Comparison of ENCODE assay signal across 1 cellular context in the genomic region with DNA sequence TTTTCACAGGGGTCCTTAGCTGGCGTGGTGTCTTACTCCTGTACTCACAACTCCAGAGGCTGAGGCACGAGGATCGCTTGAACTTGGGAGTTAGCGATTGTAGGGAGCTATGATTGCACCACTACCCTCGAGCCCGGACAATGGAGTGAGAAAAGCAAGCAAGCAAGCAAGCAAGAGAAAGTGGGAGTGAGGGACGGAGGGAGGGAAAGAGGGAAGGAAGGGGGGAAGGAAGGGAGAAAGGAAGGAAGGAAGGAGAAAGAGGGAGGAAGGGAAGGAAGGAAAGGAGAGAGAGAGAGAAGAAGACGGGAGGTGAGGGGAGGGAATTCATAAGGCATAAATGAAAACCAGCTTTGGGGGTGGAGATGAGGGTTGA.
TF ChIP-seq lines count a peak whose summit lies in the region.

No MANE protein-coding gene starts in this region.

TF ChIP-seq in K562, 482 proteins besides CTCF, POLR2A, EP300 and RAD21 (continued from another document and continues in another):
- TF ChIP-seq, protein P1, sequence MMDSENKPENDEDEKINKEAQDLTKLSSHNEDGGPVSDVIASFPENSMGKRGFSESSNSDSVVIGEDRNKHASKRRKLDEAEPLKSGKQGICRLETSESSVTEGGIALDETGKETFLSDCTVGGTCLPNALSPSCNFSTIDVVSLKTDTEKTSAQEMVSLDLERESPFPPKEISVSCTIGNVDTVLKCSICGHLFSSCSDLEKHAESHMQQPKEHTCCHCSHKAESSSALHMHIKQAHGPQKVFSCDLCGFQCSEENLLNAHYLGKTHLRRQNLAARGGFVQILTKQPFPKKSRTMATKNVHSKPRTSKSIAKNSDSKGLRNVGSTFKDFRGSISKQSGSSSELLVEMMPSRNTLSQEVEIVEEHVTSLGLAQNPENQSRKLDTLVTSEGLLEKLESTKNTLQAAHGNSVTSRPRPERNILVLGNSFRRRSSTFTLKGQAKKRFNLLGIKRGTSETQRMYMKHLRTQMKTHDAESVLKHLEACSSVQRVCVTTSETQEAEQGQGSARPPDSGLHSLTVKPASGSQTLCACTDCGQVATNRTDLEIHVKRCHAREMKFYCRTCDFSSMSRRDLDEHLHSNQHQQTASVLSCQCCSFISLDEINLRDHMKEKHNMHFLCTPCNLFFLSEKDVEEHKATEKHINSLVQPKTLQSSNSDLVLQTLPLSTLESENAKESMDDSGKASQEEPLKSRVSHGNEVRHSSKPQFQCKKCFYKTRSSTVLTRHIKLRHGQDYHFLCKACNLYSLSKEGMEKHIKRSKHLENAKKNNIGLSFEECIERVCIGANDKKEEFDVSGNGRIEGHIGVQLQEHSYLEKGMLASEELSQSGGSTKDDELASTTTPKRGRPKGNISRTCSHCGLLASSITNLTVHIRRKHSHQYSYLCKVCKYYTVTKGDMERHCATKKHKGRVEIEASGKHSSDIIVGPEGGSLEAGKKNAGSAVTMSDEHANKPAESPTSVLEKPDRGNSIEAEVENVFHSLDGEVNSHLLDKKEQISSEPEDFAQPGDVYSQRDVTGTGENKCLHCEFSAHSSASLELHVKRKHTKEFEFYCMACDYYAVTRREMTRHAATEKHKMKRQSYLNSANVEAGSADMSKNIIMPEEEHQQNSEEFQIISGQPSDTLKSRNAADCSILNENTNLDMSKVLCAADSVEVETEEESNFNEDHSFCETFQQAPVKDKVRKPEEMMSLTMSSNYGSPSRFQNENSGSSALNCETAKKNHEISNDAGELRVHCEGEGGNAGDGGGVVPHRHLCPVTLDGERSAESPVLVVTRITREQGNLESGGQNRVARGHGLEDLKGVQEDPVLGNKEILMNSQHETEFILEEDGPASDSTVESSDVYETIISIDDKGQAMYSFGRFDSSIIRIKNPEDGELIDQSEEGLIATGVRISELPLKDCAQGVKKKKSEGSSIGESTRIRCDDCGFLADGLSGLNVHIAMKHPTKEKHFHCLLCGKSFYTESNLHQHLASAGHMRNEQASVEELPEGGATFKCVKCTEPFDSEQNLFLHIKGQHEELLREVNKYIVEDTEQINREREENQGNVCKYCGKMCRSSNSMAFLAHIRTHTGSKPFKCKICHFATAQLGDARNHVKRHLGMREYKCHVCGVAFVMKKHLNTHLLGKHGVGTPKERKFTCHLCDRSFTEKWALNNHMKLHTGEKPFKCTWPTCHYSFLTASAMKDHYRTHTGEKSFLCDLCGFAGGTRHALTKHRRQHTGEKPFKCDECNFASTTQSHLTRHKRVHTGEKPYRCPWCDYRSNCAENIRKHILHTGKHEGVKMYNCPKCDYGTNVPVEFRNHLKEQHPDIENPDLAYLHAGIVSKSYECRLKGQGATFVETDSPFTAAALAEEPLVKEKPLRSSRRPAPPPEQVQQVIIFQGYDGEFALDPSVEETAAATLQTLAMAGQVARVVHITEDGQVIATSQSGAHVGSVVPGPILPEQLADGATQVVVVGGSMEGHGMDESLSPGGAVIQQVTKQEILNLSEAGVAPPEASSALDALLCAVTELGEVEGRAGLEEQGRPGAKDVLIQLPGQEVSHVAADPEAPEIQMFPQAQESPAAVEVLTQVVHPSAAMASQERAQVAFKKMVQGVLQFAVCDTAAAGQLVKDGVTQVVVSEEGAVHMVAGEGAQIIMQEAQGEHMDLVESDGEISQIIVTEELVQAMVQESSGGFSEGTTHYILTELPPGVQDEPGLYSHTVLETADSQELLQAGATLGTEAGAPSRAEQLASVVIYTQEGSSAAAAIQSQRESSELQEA (IDR thresholded peaks at IDR 0.05; ENCODE audit: low read depth), result peak; percentile 46; the same call in 1 of the 2 replicates
- no peak for TF ChIP-seq MLX (CRISPR knock-in tag; conservative IDR thresholded peaks at IDR 0.05)
- peak; percentile 88 for TF ChIP-seq OTX1 (CRISPR knock-in tag; IDR thresholded peaks at IDR 0.05)
- TF ChIP-seq, protein P2, sequence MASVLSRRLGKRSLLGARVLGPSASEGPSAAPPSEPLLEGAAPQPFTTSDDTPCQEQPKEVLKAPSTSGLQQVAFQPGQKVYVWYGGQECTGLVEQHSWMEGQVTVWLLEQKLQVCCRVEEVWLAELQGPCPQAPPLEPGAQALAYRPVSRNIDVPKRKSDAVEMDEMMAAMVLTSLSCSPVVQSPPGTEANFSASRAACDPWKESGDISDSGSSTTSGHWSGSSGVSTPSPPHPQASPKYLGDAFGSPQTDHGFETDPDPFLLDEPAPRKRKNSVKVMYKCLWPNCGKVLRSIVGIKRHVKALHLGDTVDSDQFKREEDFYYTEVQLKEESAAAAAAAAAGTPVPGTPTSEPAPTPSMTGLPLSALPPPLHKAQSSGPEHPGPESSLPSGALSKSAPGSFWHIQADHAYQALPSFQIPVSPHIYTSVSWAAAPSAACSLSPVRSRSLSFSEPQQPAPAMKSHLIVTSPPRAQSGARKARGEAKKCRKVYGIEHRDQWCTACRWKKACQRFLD (CRISPR knock-in tag; IDR thresholded peaks at IDR 0.05), result no peak
- TF ChIP-seq FOSL1 (tag; conservative IDR thresholded peaks at IDR 0.05), result no peak
- TF ChIP-seq TRIM25 (IDR thresholded peaks at IDR 0.05; ENCODE audit: borderline replicate concordance), result peak; percentile 93
- TF ChIP-seq MTA3 (IDR thresholded peaks at IDR 0.05; ENCODE audit: borderline replicate concordance), result 0 out of 2 replicates have a peak, but pooled peaks have one; percentile 21
- peak; percentile 73; the same call in 1 of the 2 replicates for TF ChIP-seq HDAC2 (IDR thresholded peaks at IDR 0.05)
- TF ChIP-seq PHF20 (IDR thresholded peaks at IDR 0.05; ENCODE audit: partially characterized antibody), result peak; percentile 57
- TF ChIP-seq NFRKB (IDR thresholded peaks at IDR 0.05; ENCODE audit: low read depth), result peak; percentile 78
- no peak for TF ChIP-seq ZNF197 (CRISPR knock-in tag; IDR thresholded peaks at IDR 0.05; ENCODE audit: low read depth)
- no peak for TF ChIP-seq SRSF3 (IDR thresholded peaks at IDR 0.05; ENCODE audit: insufficient read depth, low read length)
- TF ChIP-seq BCLAF1 (IDR thresholded peaks at IDR 0.05; ENCODE audit: borderline replicate concordance in 1 of 2, control insufficient read depth in 1 of 2, low read depth in 2 of 2, low read length in 1 of 2), result peak in 1 of 2 experiments; percentile 79; a peak in 1 of 4 replicates
- 0 out of 4 replicates have a peak, but pooled peaks of 1 of the 2 experiments have one; percentile 37 for TF ChIP-seq ZNF318 (IDR thresholded peaks at IDR 0.05; ENCODE audit: borderline replicate concordance in 1 of 2, low read depth in 1 of 2)
- TF ChIP-seq SNIP1 (IDR thresholded peaks at IDR 0.05; ENCODE audit: low read depth), result peak; percentile 56; the same call in 1 of the 2 replicates
- TF ChIP-seq CTBP1 (IDR thresholded peaks at IDR 0.05; ENCODE audit: borderline replicate concordance), result peak; percentile 39; the same call in 1 of the 2 replicates
- TF ChIP-seq, protein P3, sequence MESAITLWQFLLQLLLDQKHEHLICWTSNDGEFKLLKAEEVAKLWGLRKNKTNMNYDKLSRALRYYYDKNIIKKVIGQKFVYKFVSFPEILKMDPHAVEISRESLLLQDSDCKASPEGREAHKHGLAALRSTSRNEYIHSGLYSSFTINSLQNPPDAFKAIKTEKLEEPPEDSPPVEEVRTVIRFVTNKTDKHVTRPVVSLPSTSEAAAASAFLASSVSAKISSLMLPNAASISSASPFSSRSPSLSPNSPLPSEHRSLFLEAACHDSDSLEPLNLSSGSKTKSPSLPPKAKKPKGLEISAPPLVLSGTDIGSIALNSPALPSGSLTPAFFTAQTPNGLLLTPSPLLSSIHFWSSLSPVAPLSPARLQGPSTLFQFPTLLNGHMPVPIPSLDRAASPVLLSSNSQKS (CRISPR knock-in tag; IDR thresholded peaks at IDR 0.05), result no peak
- TF ChIP-seq BRD9 (IDR thresholded peaks at IDR 0.05; ENCODE audit: low read depth, partially characterized antibody), result peak; percentile 65
- 0 out of 2 replicates have a peak, but pooled peaks have one; percentile 63 for TF ChIP-seq DIDO1 (tag; IDR thresholded peaks at IDR 0.05; ENCODE audit: low read depth)
